In genomic region chr17:29760279-29760721, GRCh38 we compare ENCODE assay signal across 8 cellular contexts.
DNase-seq lines count a peak whose midpoint lies in the region; TF ChIP-seq lines count a peak whose summit lies in the region.

No MANE protein-coding gene starts in this region.

- peak overlapping the region; percentile 82 for H3K9ac ChIP-seq in GM23248

- POLR2A ChIA-PET in CD8-positive, alpha-beta memory T cell (lab: Charles Lee) = interaction anchor here (0.6 to 3.5 kb wide), 11 partner anchors 19 to 193 kb away, joined by 3 to 29 read pairs (median 7); partner anchors contain the start of genes ABHD15, SSH2 and TP53I13
- POLR2A ChIA-PET in PC-9 (lab: Charles Lee; ENCODE audit: unreplicated experiment) = interaction anchor here (0.7 kb wide), 2 partner anchors 132 to 209 kb away, joined by 3 to 6 read pairs; no protein-coding TSS in a partner anchor

- no peaks in the 10 kb centered on the region for H3K9me2 ChIP-seq in GM23248 (ENCODE audit: insufficient read depth)
- no peaks in the 10 kb centered on the region for H3K9me2 ChIP-seq in PC-9 (ENCODE audit: insufficient read depth)

- no TSS peak for BruUV-seq in PC-9 (replicated peaks; lab: Mats Ljungman, UMichigan)

- H3K27me3 ChIP-seq in CD8-positive, alpha-beta memory T cell (ENCODE audit: insufficient read depth, low read length, poor library complexity, severe bottlenecking) = no peaks in the 10 kb centered on the region
- H3K27me3 ChIP-seq in GM23248 (replicated peaks; ENCODE audit: insufficient read depth) (no peaks in the 10 kb centered on the region), PC-9 (ENCODE audit: insufficient read depth, low read depth) (no peaks in the 10 kb centered on the region), iPS DF 6.9 (ENCODE audit: control insufficient read depth, insufficient read depth, low read length) (no peaks in the 10 kb centered on the region)

- no peaks in the 10 kb centered on the region for H3K27me3 Mint-ChIP-seq in CD8-positive, alpha-beta memory T cell
- H3K27me3 Mint-ChIP-seq in activated naive CD4-positive, alpha-beta T cell treated with anti-CD3 and anti-CD28 coated beads, Interleukin-2, amount 10 ng/mL, durations not matched to agents 7 days and 5 days = no peaks in the 10 kb centered on the region

- H3K4me2 ChIP-seq in GM23248 (ENCODE audit: unreplicated experiment) (peak overlapping the region; percentile 87), PC-9 (peak overlapping the region; percentile 88)

- H3K9me3 Mint-ChIP-seq in CD8-positive, alpha-beta memory T cell = no peaks in the 10 kb centered on the region
- no peaks in the 10 kb centered on the region for H3K9me3 Mint-ChIP-seq in activated naive CD4-positive, alpha-beta T cell treated with anti-CD3 and anti-CD28 coated beads, Interleukin-2, amount 10 ng/mL, durations not matched to agents 7 days and 5 days

- H3K27ac Mint-ChIP-seq in CD8-positive, alpha-beta memory T cell = peak overlapping the region; percentile 78 to 99 (median 95)
- H3K27ac Mint-ChIP-seq in activated naive CD4-positive, alpha-beta T cell treated with anti-CD3 and anti-CD28 coated beads, Interleukin-2, amount 10 ng/mL, durations not matched to agents 7 days and 5 days = peak overlapping the region; percentile 98

- H3K79me2 ChIP-seq in GM23248 (ENCODE audit: insufficient read depth) = peaks cover 21% of the 10 kb centered on the region
- H3K79me2 ChIP-seq in PC-9 (ENCODE audit: low read depth) = peaks cover 15% of the 10 kb centered on the region

- 2 to 5% methylated on average over 7 of the region's 7 CpGs for WGBS in GM23248 (ENCODE audit: low coverage in 1 of 2, low lambda C conversion rate in 2 of 2, missing lambda C conversion rate in 2 of 2), 2 experiments
- WGBS in iPS DF 6.9 (ENCODE audit: insufficient coverage, insufficient read length) = no CpG with 5 or more reads among the region's 7 CpGs

- in situ Hi-C loops in GM23248 (cut with MboI) = no loop called here

- CTCF ChIA-PET in CD8-positive, alpha-beta memory T cell (lab: Charles Lee) = interaction anchor here (0.6 to 2.4 kb wide), 15 partner anchors 14 to 171 kb away, joined by 3 to 14 read pairs (median 4); no protein-coding TSS in a partner anchor
- CTCF ChIA-PET in PC-9 (lab: Charles Lee) = interaction anchor here (0.6 to 0.8 kb wide), 3 partner anchors 121 to 534 kb away, joined by 3 to 18 read pairs (median 8); no protein-coding TSS in a partner anchor
- CTCF ChIA-PET in activated naive CD4-positive, alpha-beta T cell treated with anti-CD3 and anti-CD28 coated beads, Interleukin-2, amount 10 ng/mL, durations not matched to agents 7 days and 5 days (lab: Charles Lee) = interaction anchor here (0.6 to 2.3 kb wide), 8 partner anchors 9 to 170 kb away, joined by 3 to 8 read pairs (median 4); no protein-coding TSS in a partner anchor

- no peaks in the 10 kb centered on the region for H4K20me1 ChIP-seq in GM23248 (ENCODE audit: insufficient read depth)
- no peaks in the 10 kb centered on the region for H4K20me1 ChIP-seq in PC-9 (ENCODE audit: insufficient read depth)

- no peak for TF ChIP-seq CTCF in PC-9 (conservative IDR thresholded peaks at IDR 0.05)

- intact Hi-C loops in PC-9 (cut with micrococcal nuclease; ENCODE audit: unreplicated experiment) = no loop called here

- H3K9me3 ChIP-seq in CD8-positive, alpha-beta memory T cell (ENCODE audit: low read length) = no peaks in the 10 kb centered on the region
- no peaks in the 10 kb centered on the region for H3K9me3 ChIP-seq in GM23248 (ENCODE audit: low read depth)
- H3K9me3 ChIP-seq in PC-9 (ENCODE audit: insufficient read depth, low read depth) = no peaks in the 10 kb centered on the region
- H3K9me3 ChIP-seq in iPS DF 6.9 (ENCODE audit: control insufficient read depth, insufficient read depth, low read length) = no peaks in the 10 kb centered on the region

- peak overlapping the region; percentile 91 to 97 (median 93) for H3K4me3 Mint-ChIP-seq in CD8-positive, alpha-beta memory T cell
- peak overlapping the region; percentile 93 for H3K4me3 Mint-ChIP-seq in activated naive CD4-positive, alpha-beta T cell treated with anti-CD3 and anti-CD28 coated beads, Interleukin-2, amount 10 ng/mL, durations not matched to agents 7 days and 5 days

- H2AFZ ChIP-seq in GM23248 (peak overlapping the region; percentile 86), PC-9 (peak overlapping the region; percentile 88; the same call in 1 of the 2 replicates)

- peak in 4 of 5 donors; percentile 11 to 76 (median 70) for DNase-seq in CD8-positive, alpha-beta memory T cell
- DNase-seq in GM23248 = peak; percentile 57
- no peak for DNase-seq in PC-9
- DNase-seq in activated naive CD4-positive, alpha-beta T cell treated with anti-CD3 and anti-CD28 coated beads, Interleukin-2, amount 10 ng/mL, durations not matched to agents 7 days and 5 days = peak; percentile 74
- no peak for DNase-seq in iPS DF 6.9 (ENCODE audit: low read depth, low spot score)
- peak; percentile 60 for DNase-seq in stimulated activated CD4-positive, alpha-beta T cell treated with anti-CD3 and anti-CD28 coated beads, Interleukin-15, amount 100 ng/mL, for 24 hours
- no peak for DNase-seq in occipital lobe (lab: John Stamatoyannopoulos, UW)
- no peak for DNase-seq in NCI-H146 treated with DMSO at 0.1 percent for 48 hours (lab: John Stamatoyannopoulos, UW; ENCODE audit: unreplicated experiment)

- H3K36me3 ChIP-seq in CD8-positive, alpha-beta memory T cell (ENCODE audit: insufficient read depth, low read length) = no peaks in the 10 kb centered on the region
- H3K36me3 ChIP-seq in GM23248 (ENCODE audit: low read depth) (no peaks in the 10 kb centered on the region), PC-9 (ENCODE audit: low read depth) (no peaks in the 10 kb centered on the region), iPS DF 6.9 (ENCODE audit: control insufficient read depth, insufficient read depth, low read length) (no peaks in the 10 kb centered on the region)

- H3F3A ChIP-seq in GM23248 (ENCODE audit: insufficient read depth) = peaks cover 16% of the 10 kb centered on the region; the same call in 1 of the 2 replicates
- peaks cover 29% of the 10 kb centered on the region for H3F3A ChIP-seq in PC-9 (ENCODE audit: insufficient read depth, low read depth)

- H3K27ac ChIP-seq in CD8-positive, alpha-beta memory T cell (ENCODE audit: low read depth, low read length) = peak overlapping the region; percentile 55
- H3K27ac ChIP-seq in GM23248 (peak overlapping the region; percentile 65), PC-9 (peak overlapping the region; percentile 58; the same call in 1 of the 2 replicates), iPS DF 6.9 (ENCODE audit: low read length) (no peak overlapping the region)

- H3K4me3 ChIP-seq in CD8-positive, alpha-beta memory T cell (ENCODE audit: low read length) = peak overlapping the region; percentile 62
- H3K4me3 ChIP-seq in GM23248 = peak overlapping the region; percentile 85
- H3K4me3 ChIP-seq in PC-9 = peak overlapping the region; percentile 95
- peak overlapping the region; percentile 58; the same call in 1 of the 2 replicates for H3K4me3 ChIP-seq in iPS DF 6.9 (ENCODE audit: low read length)

- H3K4me1 ChIP-seq in CD8-positive, alpha-beta memory T cell (ENCODE audit: insufficient read depth, low read length) = peaks cover 44% of the 10 kb centered on the region
- H3K4me1 ChIP-seq in GM23248 (ENCODE audit: insufficient read depth) (0 out of 2 replicates have a peak, but pooled peaks cover 6% of the 10 kb centered on the region), PC-9 (replicated peaks; ENCODE audit: insufficient read depth) (peaks cover 12% of the 10 kb centered on the region), iPS DF 6.9 (ENCODE audit: control insufficient read depth, insufficient read depth, low read length) (no peaks in the 10 kb centered on the region)

- peaks cover 34 to 50% (median 36%) of the 10 kb centered on the region in 3 donors for H3K4me1 Mint-ChIP-seq in CD8-positive, alpha-beta memory T cell
- H3K4me1 Mint-ChIP-seq in activated naive CD4-positive, alpha-beta T cell treated with anti-CD3 and anti-CD28 coated beads, Interleukin-2, amount 10 ng/mL, durations not matched to agents 7 days and 5 days = peaks cover 51% of the 10 kb centered on the region

- H3K36me3 Mint-ChIP-seq in CD8-positive, alpha-beta memory T cell = peaks cover 0 to 20% (median 2%) of the 10 kb centered on the region in 3 donors
- H3K36me3 Mint-ChIP-seq in activated naive CD4-positive, alpha-beta T cell treated with anti-CD3 and anti-CD28 coated beads, Interleukin-2, amount 10 ng/mL, durations not matched to agents 7 days and 5 days = peaks cover 19% of the 10 kb centered on the region

Comparison
In these comparisons a context has a peak if more than half of its experiments do, and no peak if none do; other contexts are left out.
1. DNase-seq: peak in CD8-positive, alpha-beta memory T cell (4 of 5), GM23248 (single experiment), activated naive CD4-positive, alpha-beta T cell treated with anti-CD3 and anti-CD28 coated beads, Interleukin-2, amount 10 ng/mL, durations not matched to agents 7 days and 5 days (single experiment) and stimulated activated CD4-positive, alpha-beta T cell treated with anti-CD3 and anti-CD28 coated beads, Interleukin-15, amount 100 ng/mL, for 24 hours (single experiment); none in PC-9 (0 of 2), iPS DF 6.9 (single experiment), occipital lobe (single experiment) and NCI-H146 treated with DMSO at 0.1 percent for 48 hours (single experiment).
2. Peak in every context shown above with its lines, with median percentiles within 50 percentile points of each other: H3K4me3 ChIP-seq.